ENCODE assay signal across 10 cellular contexts in the genomic region with DNA sequence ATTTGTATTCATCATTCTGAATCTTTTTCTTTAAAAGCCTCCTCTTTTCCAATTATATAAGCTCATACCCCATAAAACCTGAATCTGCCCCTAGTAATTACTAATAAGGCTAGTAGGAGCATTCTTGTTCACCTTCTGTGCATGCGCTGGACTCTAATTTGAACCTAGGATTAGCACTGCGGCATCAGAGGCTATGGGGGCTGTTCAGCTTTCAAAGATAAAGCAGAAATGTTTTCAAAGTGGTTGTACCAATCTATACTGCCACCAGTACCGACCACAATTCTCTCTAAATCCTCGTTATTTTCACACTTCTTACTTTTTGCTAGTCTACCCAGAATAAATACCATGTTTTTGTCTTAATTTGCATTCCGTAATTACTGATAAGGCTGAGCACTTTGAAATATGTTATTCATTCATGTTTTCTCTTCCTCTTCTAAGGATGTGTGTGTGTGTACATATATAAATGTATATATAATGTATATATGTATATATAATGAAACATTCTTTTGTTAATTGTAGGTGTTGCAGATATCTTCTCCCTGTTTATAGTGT. TPM values are rescaled to one million over a fixed set of nuclear protein-coding genes. Genes with fewer than 3 reads are reported as not detected.
DNase-seq lines count a peak whose midpoint lies in the region; ATAC-seq and TF ChIP-seq lines count a peak whose summit lies in the region.
"Had no signal": no experiment of that assay in that cellular context is flagged by ENCODE, and none has a peak within 500 bp of the region (broad histone marks: within the 10 kb centered on the region; RNA-seq: fewer than 3 reads in every experiment).

No MANE protein-coding gene starts in this region.

- no TSS peak for BruUV-seq in HCT116 (replicated peaks; lab: Mats Ljungman, UMichigan)

- peak overlapping the region; percentile 66 to 87 (median 79); a peak in 19 of 22 replicates for H3K4me2 ChIP-seq in BLaER1 treated with 17β-estradiol and CSF1 and Interleukin-3, amounts not matched to agents 10 nM and 100 nM
- H3K4me2 ChIP-seq in HCT116 (ENCODE audit: low read length): peak overlapping the region; percentile 92

- H3K4me3 Mint-ChIP-seq in activated CD8-positive, alpha-beta T cell treated with anti-CD3 and anti-CD28 coated beads for 36 hours: peak overlapping the region; percentile 94
- peak overlapping the region in 7 of 10 donors; percentile 18 to 98 (median 97) for H3K4me3 Mint-ChIP-seq in naive thymus-derived CD4-positive, alpha-beta T cell

- no peaks in the 10 kb centered on the region for H3K9me3 ChIP-seq in BLaER1 treated with 17β-estradiol and CSF1 and Interleukin-3, amounts not matched to agents 10 nM and 100 nM (replicated peaks in 1 of 11)
- no peaks in the 10 kb centered on the region for H3K9me3 ChIP-seq in HCT116 (ENCODE audit: control insufficient read depth in 1 of 2, insufficient read depth in 1 of 2, low read depth in 1 of 2, low read length in 2 of 2)
- H3K9me3 ChIP-seq in naive thymus-derived CD4-positive, alpha-beta T cell (ENCODE audit: control insufficient read depth in 2 of 3, low read length in 3 of 3): no peaks in the 10 kb centered on the region
- H3K9me3 ChIP-seq: lower lobe of right lung had no signal

- TF ChIP-seq CTCF in HCT116 (IDR thresholded peaks at IDR 0.05 in 2 of 3, conservative IDR thresholded peaks at IDR 0.05 in 1 of 3; ENCODE audit: borderline replicate concordance in 1 of 3, insufficient read depth in 1 of 3, low read depth in 2 of 3, low read length in 2 of 3): no peak
- no peak for TF ChIP-seq CTCF in activated CD8-positive, alpha-beta T cell treated with anti-CD3 and anti-CD28 coated beads for 36 hours (IDR thresholded peaks at IDR 0.05)

- intact Hi-C loops in HCT116 (cut with micrococcal nuclease): no loop called here
- intact Hi-C loops in activated CD8-positive, alpha-beta T cell treated with anti-CD3 and anti-CD28 coated beads for 36 hours (cut with micrococcal nuclease): loop anchor here (2.0 kb wide), 1 partner anchor 51 kb away; the partner anchor contains the start of gene KIF14
- intact Hi-C loops in naive thymus-derived CD4-positive, alpha-beta T cell (cut with micrococcal nuclease): loop anchor here (2.0 to 5.0 kb wide), 2 partner anchors 131 to 481 kb away; partner anchors contain the start of gene TMEM9 (in 1 of the 2)

- H3K27me3 Mint-ChIP-seq in activated CD8-positive, alpha-beta T cell treated with anti-CD3 and anti-CD28 coated beads for 36 hours: no peaks in the 10 kb centered on the region
- no peaks in the 10 kb centered on the region for H3K27me3 Mint-ChIP-seq in naive thymus-derived CD4-positive, alpha-beta T cell

- CTCF ChIA-PET in HCT116 (lab: Charles Lee): interaction anchor here (1.7 kb wide), 1 partner anchor 112 kb away, joined by 5 read pairs; no protein-coding TSS in a partner anchor
- CTCF ChIA-PET in activated CD8-positive, alpha-beta T cell treated with anti-CD3 and anti-CD28 coated beads for 36 hours (lab: Charles Lee): interaction anchor here (1.1 to 4.5 kb wide), 2 partner anchors 8 to 49 kb away, joined by 3 to 38 read pairs; no protein-coding TSS in a partner anchor
- CTCF ChIA-PET in naive thymus-derived CD4-positive, alpha-beta T cell (lab: Charles Lee): interaction anchor here (1.1 kb wide), 1 partner anchor 49 kb away, joined by 4 read pairs; no protein-coding TSS in a partner anchor

- RAD21 ChIA-PET in HCT116 (lab: Charles Lee; ENCODE audit: low non-redundant PET in 1 of 2, low total read pairs in 2 of 2, uncharacterized antibody in 2 of 2, unreplicated experiment in 2 of 2): interaction anchor here in 1 of 2 experiments (0.6 kb wide), 1 partner anchor 60 kb away, joined by 3 read pairs; no protein-coding TSS in a partner anchor

- no peaks in the 10 kb centered on the region for H3K9me3 Mint-ChIP-seq in activated CD8-positive, alpha-beta T cell treated with anti-CD3 and anti-CD28 coated beads for 36 hours
- H3K9me3 Mint-ChIP-seq in naive thymus-derived CD4-positive, alpha-beta T cell: peaks cover 0 to 3% (median 0%) of the 10 kb centered on the region in 11 donors

- no peaks in the 10 kb centered on the region for H3K9me2 ChIP-seq in HCT116 (ENCODE audit: insufficient read depth)

- no peak for DNase-seq in HCT116 (ENCODE audit: low read depth, low spot score)
- no peak for DNase-seq in activated CD8-positive, alpha-beta T cell treated with anti-CD3 and anti-CD28 coated beads for 36 hours
- no peak for DNase-seq in naive thymus-derived CD4-positive, alpha-beta T cell
- no peak for DNase-seq in stimulated activated CD4-positive, alpha-beta T cell treated with anti-CD3 and anti-CD28 coated beads, Interleukin-15, amount 100 ng/mL, for 24 hours
- no peak for DNase-seq in SHP77 treated with DMSO at 0.1 percent for 48 hours (lab: John Stamatoyannopoulos, UW)
- DNase-seq in MV-4-11 (lab: John Stamatoyannopoulos, UW): no peak
- DNase-seq: lower lobe of right lung, small intestine had no signal

- H3K79me2 ChIP-seq in HCT116 (ENCODE audit: insufficient read depth, low read length): peaks cover 7% of the 10 kb centered on the region

- peak overlapping the region in 9 of 11 experiments; percentile 99 to 100 (median 100); a peak in 14 of 22 replicates for H3K9ac ChIP-seq in BLaER1 treated with 17β-estradiol and CSF1 and Interleukin-3, amounts not matched to agents 10 nM and 100 nM
- peak overlapping the region; percentile 98 for H3K9ac ChIP-seq in HCT116 (ENCODE audit: low read length)

- no peak for TF ChIP-seq POLR2A in HCT116 (IDR thresholded peaks at IDR 0.05; ENCODE audit: borderline replicate concordance, extremely low read depth, insufficient read depth, insufficient read length)

- peak overlapping the region; percentile 40 for H3K27ac Mint-ChIP-seq in activated CD8-positive, alpha-beta T cell treated with anti-CD3 and anti-CD28 coated beads for 36 hours
- peak overlapping the region in 6 of 9 donors; percentile 4 to 97 (median 68) for H3K27ac Mint-ChIP-seq in naive thymus-derived CD4-positive, alpha-beta T cell

- H3K36me3 ChIP-seq in BLaER1 treated with 17β-estradiol and CSF1 and Interleukin-3, amounts not matched to agents 10 nM and 100 nM: peaks cover 0 to 12% (median 9%) of the 10 kb centered on the region in 11 experiments; a peak in 15 of 22 replicates
- H3K36me3 ChIP-seq in HCT116 (ENCODE audit: control insufficient read depth in 1 of 2, insufficient read depth in 2 of 2, low read length in 2 of 2): no peaks in the 10 kb centered on the region
- peaks cover 0 to 5% (median 0%) of the 10 kb centered on the region in 3 experiments for H3K36me3 ChIP-seq in naive thymus-derived CD4-positive, alpha-beta T cell (ENCODE audit: control insufficient read depth in 2 of 3, insufficient read depth in 3 of 3, low read length in 3 of 3)
- H3K36me3 ChIP-seq: lower lobe of right lung had no signal

- peak overlapping the region in 4 of 10 experiments; percentile 74 to 88 (median 78); a peak in 4 of 20 replicates for H3K4me3 ChIP-seq in BLaER1 treated with 17β-estradiol and CSF1 and Interleukin-3, amounts not matched to agents 10 nM and 100 nM
- peak overlapping the region in 1 of 2 experiments; percentile 79; a peak in 1 of 4 replicates for H3K4me3 ChIP-seq in HCT116 (replicated peaks in 1 of 2; ENCODE audit: low read depth in 1 of 2, low read length in 2 of 2)
- H3K4me3 ChIP-seq in naive thymus-derived CD4-positive, alpha-beta T cell (ENCODE audit: low read length): no peak overlapping the region

- H3K4me1 Mint-ChIP-seq in activated CD8-positive, alpha-beta T cell treated with anti-CD3 and anti-CD28 coated beads for 36 hours (ENCODE audit: low read depth): peaks cover 32% of the 10 kb centered on the region
- peaks cover 19 to 42% (median 36%) of the 10 kb centered on the region in 7 donors for H3K4me1 Mint-ChIP-seq in naive thymus-derived CD4-positive, alpha-beta T cell

- H4K20me1 ChIP-seq in BLaER1 treated with 17β-estradiol and CSF1 and Interleukin-3, amounts not matched to agents 10 nM and 100 nM: no peaks in the 10 kb centered on the region; a peak in 1 of 22 replicates
- no peaks in the 10 kb centered on the region for H4K20me1 ChIP-seq in HCT116 (ENCODE audit: insufficient read depth)

- peak overlapping the region in 9 of 11 experiments; percentile 99 to 100 (median 100); a peak in 15 of 22 replicates for H3K27ac ChIP-seq in BLaER1 treated with 17β-estradiol and CSF1 and Interleukin-3, amounts not matched to agents 10 nM and 100 nM
- H3K27ac ChIP-seq in HCT116 (ENCODE audit: low read depth, low read length): peak overlapping the region; percentile 100; the same call in 1 of the 2 replicates
- H3K27ac ChIP-seq in naive thymus-derived CD4-positive, alpha-beta T cell (ENCODE audit: low read depth, low read length): no peak overlapping the region

- H3K27me3 ChIP-seq in BLaER1 treated with 17β-estradiol and CSF1 and Interleukin-3, amounts not matched to agents 10 nM and 100 nM: no peaks in the 10 kb centered on the region
- H3K27me3 ChIP-seq in HCT116 (ENCODE audit: insufficient read depth, low read length): no peaks in the 10 kb centered on the region
- no peaks in the 10 kb centered on the region for H3K27me3 ChIP-seq in naive thymus-derived CD4-positive, alpha-beta T cell (ENCODE audit: control insufficient read depth in 2 of 2, insufficient read depth in 2 of 2, low read length in 2 of 2)

- TF ChIP-seq RAD21 in HCT116 (IDR thresholded peaks at IDR 0.05; ENCODE audit: low read depth): no peak

- POLR2A ChIA-PET in HCT116 (lab: Charles Lee): interaction anchor here (1.0 to 2.6 kb wide), 5 partner anchors 10 to 58 kb away, joined by 3 to 20 read pairs (median 14); partner anchors contain the start of gene KIF14
- POLR2A ChIA-PET in activated CD8-positive, alpha-beta T cell treated with anti-CD3 and anti-CD28 coated beads for 36 hours (lab: Charles Lee): interaction anchor here (1.4 to 2.3 kb wide), 3 partner anchors 19 to 49 kb away, joined by 5 to 8 read pairs (median 5); no protein-coding TSS in a partner anchor
- POLR2A ChIA-PET in naive thymus-derived CD4-positive, alpha-beta T cell (lab: Charles Lee): interaction anchor here (2.7 kb wide), 1 partner anchor 67 kb away, joined by 19 read pairs; the partner anchor contains the start of gene CAMSAP2

- ATAC-seq in HCT116 (no peak), HG03571 (IDR thresholded peaks at IDR 0.05; ENCODE audit: unreplicated experiment) (no peak)
- no peak for ATAC-seq in activated CD8-positive, alpha-beta T cell treated with anti-CD3 and anti-CD28 coated beads for 36 hours
- no peak for ATAC-seq in naive thymus-derived CD4-positive, alpha-beta T cell
- ATAC-seq: lower lobe of right lung had no signal

- H2AFZ ChIP-seq in HCT116 (ENCODE audit: low read depth, low read length, poor library complexity, severe bottlenecking): no peak overlapping the region

- H3K36me3 Mint-ChIP-seq in activated CD8-positive, alpha-beta T cell treated with anti-CD3 and anti-CD28 coated beads for 36 hours (ENCODE audit: low read depth): peaks cover 5% of the 10 kb centered on the region
- H3K36me3 Mint-ChIP-seq in naive thymus-derived CD4-positive, alpha-beta T cell: peaks cover 2 to 10% (median 5%) of the 10 kb centered on the region in 5 donors

- peaks cover 18 to 33% (median 23%) of the 10 kb centered on the region in 10 experiments for H3K4me1 ChIP-seq in BLaER1 treated with 17β-estradiol and CSF1 and Interleukin-3, amounts not matched to agents 10 nM and 100 nM
- H3K4me1 ChIP-seq in HCT116 (ENCODE audit: control insufficient read depth in 1 of 2, insufficient read depth in 2 of 2, low read length in 2 of 2): peaks cover 10 to 23% of the 10 kb centered on the region in 2 experiments
- H3K4me1 ChIP-seq in naive thymus-derived CD4-positive, alpha-beta T cell (ENCODE audit: control insufficient read depth in 2 of 2, insufficient read depth in 2 of 2, low read length in 2 of 2): peaks cover 9 to 16% of the 10 kb centered on the region in 2 donors

RNA-seq across cellular contexts. Expression of gene DDX59, which starts 1.6 kb away (rescaled TPM):
- 16.0 TPM for total RNA-seq in HCT116 (2021; ENCODE audit: unreplicated experiment)
- polyA plus RNA-seq in HCT116 (2012): 11.5 and 13.5 TPM in 2 replicates
- 10 to 100 TPM; 22.5 to 23.8 TPM for total RNA-seq in activated CD8-positive, alpha-beta T cell treated with anti-CD3 and anti-CD28 coated beads for 36 hours
- total RNA-seq in naive thymus-derived CD4-positive, alpha-beta T cell: 10 to 100 TPM; 20.6 to 41.3 (median 31.1) TPM
- 10 to 100 TPM; 15.0 to 19.4 TPM for polyA plus RNA-seq in naive thymus-derived CD4-positive, alpha-beta T cell

RNA-seq across cellular contexts. Expression of gene KIF14, which starts 50.8 kb away (rescaled TPM):
- total RNA-seq in HCT116 (2021; ENCODE audit: unreplicated experiment): 21.8 TPM
- 4.7 and 7.3 TPM in 2 replicates for polyA plus RNA-seq in HCT116 (2012)
- total RNA-seq in activated CD8-positive, alpha-beta T cell treated with anti-CD3 and anti-CD28 coated beads for 36 hours: 10 to 100 TPM; 13.7 to 13.9 TPM
- 10 to 100 TPM in 1 of 5 experiments, under 1 TPM in 2, not detected in 2; 0.16 to 16.2 (median 0.42) TPM for total RNA-seq in naive thymus-derived CD4-positive, alpha-beta T cell
- not detected for polyA plus RNA-seq in naive thymus-derived CD4-positive, alpha-beta T cell
